Comparison of ENCODE assay signal across 20 cellular contexts in genomic region chr6:3287308-3287707, GRCh38. TPM values are rescaled to one million over a fixed set of nuclear protein-coding genes. Genes with fewer than 3 reads are reported as not detected.
DNase-seq lines count a peak whose midpoint lies in the region; ATAC-seq and TF ChIP-seq lines count a peak whose summit lies in the region.
"Had no signal": no experiment of that assay in that cellular context is flagged by ENCODE, and none has a peak within 500 bp of the region (broad histone marks: within the 10 kb centered on the region; RNA-seq: fewer than 3 reads in every experiment).

No MANE protein-coding gene starts in this region.

- H3K36me3 Mint-ChIP-seq in MCF 10A (ENCODE audit: insufficient read depth, unreplicated experiment): peaks cover 6% of the 10 kb centered on the region
- H3K36me3 Mint-ChIP-seq in stimulated activated memory B cell treated with anti-CD40 and anti-IgM and Interleukin-4, amounts not matched to agents 10 μg/mL and 1 μg/mL and 100 μg/mL, for 72 hours: peaks cover 6% of the 10 kb centered on the region

- no peak overlapping the region for H3K27ac Mint-ChIP-seq in MCF 10A (ENCODE audit: low read depth, unreplicated experiment)
- no peak overlapping the region for H3K27ac Mint-ChIP-seq in stimulated activated memory B cell treated with anti-CD40 and anti-IgM and Interleukin-4, amounts not matched to agents 10 μg/mL and 1 μg/mL and 100 μg/mL, for 72 hours

- H3K79me2 ChIP-seq in mammary epithelial cell (ENCODE audit: insufficient read depth, low read length): no peaks in the 10 kb centered on the region

- DNase-seq in MCF 10A (ENCODE audit: unreplicated experiment): peak; percentile 18
- no peak for DNase-seq in mammary epithelial cell
- peak; percentile 76 for DNase-seq in astrocyte of the hippocampus (ENCODE audit: low read depth, low spot score)
- DNase-seq in left lung: no peak
- DNase-seq in spleen: peak; percentile 67
- DNase-seq in NCI-H82 (lab: John Stamatoyannopoulos, UW): no peak
- no peak for DNase-seq in hypothalamus (lab: John Stamatoyannopoulos, UW)
- DNase-seq: C1 segment of cervical spinal cord, DMS79 treated with DMSO at 0.1 percent for 48 hours, Kasumi-1, NCI-H1417, NCI-H187 treated with DMSO at 0.1 percent for 48 hours, NCI-H2171, NCI-H446, NCI-H69, PC-9 had no signal

- no peak overlapping the region for H3K4me2 ChIP-seq in mammary epithelial cell (ENCODE audit: insufficient read depth, low read depth, low read length)
- H3K4me2 ChIP-seq: A549, PC-9 had no signal

- peaks cover 4% of the 10 kb centered on the region for H3K4me1 Mint-ChIP-seq in MCF 10A (ENCODE audit: insufficient read depth, unreplicated experiment)
- H3K4me1 Mint-ChIP-seq in stimulated activated memory B cell treated with anti-CD40 and anti-IgM and Interleukin-4, amounts not matched to agents 10 μg/mL and 1 μg/mL and 100 μg/mL, for 72 hours: peaks cover 13% of the 10 kb centered on the region

- dilution Hi-C loops in mammary epithelial cell (cut with HindIII; ENCODE audit: low sequenced_read_pairs): loop anchor here (5.0 to 25.0 kb wide), 2 partner anchors 435 to 700 kb away; no protein-coding TSS in a partner anchor

- BruUV-seq in MCF 10A (replicated peaks; lab: Mats Ljungman, UMichigan) (no TSS peak), mammary epithelial cell (replicated peaks; lab: Mats Ljungman, UMichigan) (no TSS peak)

- TF ChIP-seq POLR2A in spleen (IDR thresholded peaks at IDR 0.05): no peak

- CTCF ChIA-PET in MCF 10A (lab: Yijun Ruan, JAX) (no interaction called here), mammary epithelial cell (lab: Charles Lee; ENCODE audit: low non-redundant PET) (no interaction called here)

- H3K27me3 ChIP-seq in mammary epithelial cell (ENCODE audit: insufficient read depth, low read length) (no peaks in the 10 kb centered on the region), left lung (no peaks in the 10 kb centered on the region), spleen (replicated peaks in 1 of 7) (no peaks in the 10 kb centered on the region)

- no peak overlapping the region for H3K4me3 ChIP-seq in mammary epithelial cell (replicated peaks in 1 of 3; ENCODE audit: insufficient read depth in 1 of 3, low read depth in 2 of 3, low read length in 3 of 3)
- no peak overlapping the region for H3K4me3 ChIP-seq in left lung
- H3K4me3 ChIP-seq in spleen: no peak overlapping the region
- H3K4me3 ChIP-seq: A549, HAP-1, PC-9 had no signal

- H3K9me3 Mint-ChIP-seq in MCF 10A (ENCODE audit: unreplicated experiment): no peaks in the 10 kb centered on the region
- H3K9me3 Mint-ChIP-seq in stimulated activated memory B cell treated with anti-CD40 and anti-IgM and Interleukin-4, amounts not matched to agents 10 μg/mL and 1 μg/mL and 100 μg/mL, for 72 hours: no peaks in the 10 kb centered on the region
- H3K9me3 Mint-ChIP-seq: IgD-negative memory B cell had no signal

- no peak for TF ChIP-seq CTCF in MCF 10A (IDR thresholded peaks at IDR 0.05; ENCODE audit: unreplicated experiment)
- TF ChIP-seq CTCF in mammary epithelial cell (conservative IDR thresholded peaks at IDR 0.05 in 1 of 2, IDR thresholded peaks at IDR 0.05 in 1 of 2; ENCODE audit: extremely low read depth in 1 of 2, insufficient read depth in 1 of 2, low read depth in 1 of 2, low read length in 2 of 2): no peak
- TF ChIP-seq CTCF in left lung (IDR thresholded peaks at IDR 0.05): no peak
- no peak for TF ChIP-seq CTCF in spleen (IDR thresholded peaks at IDR 0.05 in 8 of 11, conservative IDR thresholded peaks at IDR 0.05 in 3 of 11)

- H3K36me3 ChIP-seq in mammary epithelial cell (ENCODE audit: insufficient read depth, low read length) (peaks cover 2% of the 10 kb centered on the region), left lung (peaks cover 0 to 7% of the 10 kb centered on the region in 2 donors), spleen (peaks cover 0 to 24% (median 0%) of the 10 kb centered on the region in 6 donors)

- no peak overlapping the region for H3K4me3 Mint-ChIP-seq in MCF 10A (ENCODE audit: unreplicated experiment)
- H3K4me3 Mint-ChIP-seq in stimulated activated memory B cell treated with anti-CD40 and anti-IgM and Interleukin-4, amounts not matched to agents 10 μg/mL and 1 μg/mL and 100 μg/mL, for 72 hours: no peak overlapping the region
- H3K4me3 Mint-ChIP-seq: IgD-negative memory B cell had no signal

- POLR2A ChIA-PET in MCF 10A (lab: Yijun Ruan, JAX): no interaction called here

- no peaks in the 10 kb centered on the region for H3K27me3 Mint-ChIP-seq in MCF 10A (ENCODE audit: insufficient read depth, unreplicated experiment)
- H3K27me3 Mint-ChIP-seq in stimulated activated memory B cell treated with anti-CD40 and anti-IgM and Interleukin-4, amounts not matched to agents 10 μg/mL and 1 μg/mL and 100 μg/mL, for 72 hours: no peaks in the 10 kb centered on the region
- H3K27me3 Mint-ChIP-seq: IgD-negative memory B cell had no signal

- H3K9ac ChIP-seq in mammary epithelial cell (ENCODE audit: insufficient read depth, low read length): no peak overlapping the region

- H3K9me3 ChIP-seq in mammary epithelial cell (replicated peaks; ENCODE audit: insufficient read depth, low read length) (no peaks in the 10 kb centered on the region), left lung (no peaks in the 10 kb centered on the region), spleen (no peaks in the 10 kb centered on the region)
- H3K9me3 ChIP-seq: A549, HAP-1 had no signal

- peak; percentile 26 for ATAC-seq in left lung
- no peak for ATAC-seq in stimulated activated memory B cell treated with anti-CD40 and anti-IgM and Interleukin-4, amounts not matched to agents 10 μg/mL and 1 μg/mL and 100 μg/mL, for 72 hours
- ATAC-seq: A549 had no signal

- intact Hi-C loops in MCF 10A (cut with micrococcal nuclease) (no loop called here), mammary epithelial cell (cut with micrococcal nuclease) (no loop called here), left lung (cut with DNase I) (loop anchor here in 1 of 2 donors (10.0 kb wide), 1 partner anchor 167 kb away; the partner anchor contains the start of gene SLC22A23), spleen (cut with DNase I; ENCODE audit: low total_unique reads) (loop anchor here (10.0 kb wide), 1 partner anchor 167 kb away; the partner anchor contains the start of gene SLC22A23)

- 37% methylated on average over 9 of the region's 9 CpGs for WGBS in mammary epithelial cell (ENCODE audit: low coverage, missing lambda C conversion rate)
- 79 to 95% (median 82%) methylated on average over 9 of the region's 9 CpGs for WGBS in spleen, 5 donors

- in situ Hi-C loops in mammary epithelial cell (cut with MboI; ENCODE audit: low sequenced_read_pairs in 2 of 2): loop anchor here in 1 of 2 donors (25.0 kb wide), 1 partner anchor 725 kb away; a partner anchor contains a TSS

- no peak overlapping the region for H3K27ac ChIP-seq in mammary epithelial cell (ENCODE audit: insufficient read depth, low read depth, low read length)
- no peak overlapping the region for H3K27ac ChIP-seq in left lung
- no peak overlapping the region for H3K27ac ChIP-seq in spleen
- H3K27ac ChIP-seq: A549, PC-9 had no signal

- H3K4me1 ChIP-seq in mammary epithelial cell (ENCODE audit: insufficient read depth, low read length) (peaks cover 6% of the 10 kb centered on the region), left lung (peaks cover 0 to 5% of the 10 kb centered on the region in 2 donors), spleen (peaks cover 0 to 10% (median 0%) of the 10 kb centered on the region in 6 donors)
- H3K4me1 ChIP-seq: HAP-1 had no signal

- H4K20me1 ChIP-seq in mammary epithelial cell (ENCODE audit: insufficient read depth, low read length): no peaks in the 10 kb centered on the region

- H2AFZ ChIP-seq in mammary epithelial cell (ENCODE audit: low read depth, low read length): no peak overlapping the region
- H2AFZ ChIP-seq: PC-9 had no signal

RNA-seq across cellular contexts. Expression of gene PSMG4, which starts 28.6 kb away (rescaled TPM):
- total RNA-seq in MCF 10A (2022) (27.9 and 40.0 TPM in 2 replicates), mammary epithelial cell (10 to 100 TPM; 14.3 to 29.9 TPM), left lung (10 to 100 TPM; 16.9 to 22.3 TPM), spleen (10 to 100 TPM; 12.1 to 21.0 (median 17.3) TPM)
- polyA plus RNA-seq in mammary epithelial cell (26.1 TPM), spleen (10 to 100 TPM; 39.0 to 41.6 (median 39.6) TPM)
- 6.7 TPM for polyA minus RNA-seq in mammary epithelial cell

RNA-seq across cellular contexts. Expression of gene TUBB2B, which starts 59.9 kb away (rescaled TPM):
- total RNA-seq in MCF 10A (2022) (0.47 and 0.54 TPM in 2 replicates), mammary epithelial cell (10 to 100 TPM in 1 of 2 donors, 1 to 10 TPM in 1; 3.1 to 31.8 TPM), left lung (1 to 10 TPM; 2.2 to 4.1 TPM), spleen (1 to 10 TPM in 2 of 7 donors, under 1 TPM in 4, not detected in 1; 0.39 to 1.6 (median 0.82) TPM)
- polyA plus RNA-seq in mammary epithelial cell (5.7 TPM), spleen (1 to 10 TPM; 1.0 to 2.2 (median 1.3) TPM)
- 3.5 TPM for polyA minus RNA-seq in mammary epithelial cell

Comparison
In these comparisons a context has a peak if more than half of its experiments do, and no peak if none do; other contexts are left out.
1. DNase-seq: peak in MCF 10A (single experiment), astrocyte of the hippocampus (single experiment) and spleen (single experiment); none in mammary epithelial cell (single experiment), left lung (0 of 2), NCI-H82 (single experiment) and hypothalamus (0 of 51).